ENCODE assay signal across 1 cellular context in the genomic region with DNA sequence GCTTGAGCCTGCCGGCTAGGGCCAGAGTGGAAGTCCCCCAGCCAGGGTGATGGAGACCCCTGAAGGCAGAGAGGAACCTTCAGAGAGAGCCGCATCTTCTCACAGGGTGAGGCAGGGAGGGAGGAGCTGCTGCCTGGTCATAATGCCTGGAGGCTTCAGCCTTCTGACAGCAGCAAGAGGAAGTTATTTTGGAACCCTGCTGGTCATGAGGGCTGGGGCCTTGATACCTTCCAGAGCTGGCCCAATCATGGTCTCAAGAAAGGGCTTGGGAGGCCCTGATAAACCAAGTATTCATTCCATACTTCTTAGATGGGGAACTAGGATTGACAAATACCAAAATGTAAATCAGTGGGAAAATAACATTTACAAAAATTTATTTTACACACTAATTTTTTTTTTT.
A peak's percentile ranks its signal among the peaks of the same experiment; 100 is the strongest.
TF ChIP-seq lines count a peak whose summit lies in the region.

No MANE protein-coding gene starts in this region.

TF ChIP-seq in K562, 482 proteins besides CTCF, POLR2A, EP300 and RAD21:
- TF ChIP-seq ZNF212 (CRISPR knock-in tag; IDR thresholded peaks at IDR 0.05): no peak
- TF ChIP-seq ARID1B (IDR thresholded peaks at IDR 0.05): peak; percentile 12; the same call in 1 of the 2 replicates
- TF ChIP-seq BDP1 (IDR thresholded peaks at IDR 0.05; ENCODE audit: insufficient read depth, insufficient read length): no peak
- peak; percentile 51; the same call in 1 of the 2 replicates for TF ChIP-seq TCF3 (CRISPR knock-in tag; IDR thresholded peaks at IDR 0.05)
- TF ChIP-seq ZNF586 (CRISPR knock-in tag; conservative IDR thresholded peaks at IDR 0.05): no peak
